ENCODE assay signal across 24 cellular contexts in genomic region chr3:4008205-4008604, GRCh38.
"Had no signal": no experiment of that assay in that cellular context is flagged by ENCODE, and none has a peak within 500 bp of the region (broad histone marks: within the 10 kb centered on the region; RNA-seq: fewer than 3 reads in every experiment).

No MANE protein-coding gene starts in this region.

- ATAC-seq: effector memory CD8-positive, alpha-beta T cell; esophagus mucosa; gastrocnemius medialis; heart right ventricle; left cardiac atrium; left lung; left ventricle myocardium superior; lower lobe of right lung had no signal

- H3K9me3 Mint-ChIP-seq: dendritic cell treated with granulocyte-macrophage colony-stimulating factor and Interleukin-4, amounts not matched to agents 40 ng/mL and 50 ng/mL, for 4 days had no signal

- H3K4me3 Mint-ChIP-seq: dendritic cell treated with granulocyte-macrophage colony-stimulating factor and Interleukin-4, amounts not matched to agents 40 ng/mL and 50 ng/mL, for 4 days; effector memory CD8-positive, alpha-beta T cell; endodermal cell had no signal

- H3K36me3 ChIP-seq: colonic mucosa, esophagus squamous epithelium, gastrocnemius medialis, heart right ventricle, left lung, lower lobe of right lung had no signal

- H3K27ac Mint-ChIP-seq: dendritic cell treated with granulocyte-macrophage colony-stimulating factor and Interleukin-4, amounts not matched to agents 40 ng/mL and 50 ng/mL, for 4 days; effector memory CD8-positive, alpha-beta T cell; endodermal cell had no signal

- DNase-seq: cerebellar nuclear complex; colonic mucosa; cortex of kidney; effector CD8-positive, alpha-beta T cell; effector memory CD8-positive, alpha-beta T cell; endodermal cell; erythroblast; esophagus squamous epithelium; foreskin fibroblast; foreskin melanocyte; gastrocnemius medialis; glutamatergic neuron; head of caudate nucleus; heart right ventricle; hippocampal formation; left cardiac atrium; left lung; left ventricle myocardium superior; lower lobe of right lung; mesenchymal stem cell; midbrain had no signal

- H3K27me3 Mint-ChIP-seq: dendritic cell treated with granulocyte-macrophage colony-stimulating factor and Interleukin-4, amounts not matched to agents 40 ng/mL and 50 ng/mL, for 4 days; effector memory CD8-positive, alpha-beta T cell had no signal

- H3K27ac ChIP-seq: colonic mucosa, epithelial cell of prostate, esophagus squamous epithelium, gastrocnemius medialis, heart right ventricle, left lung, lower lobe of right lung had no signal

- H3K9me3 ChIP-seq: colonic mucosa, esophagus squamous epithelium, gastrocnemius medialis, heart right ventricle, left lung, lower lobe of right lung had no signal

- H3K27me3 ChIP-seq: colonic mucosa, esophagus squamous epithelium, gastrocnemius medialis, heart right ventricle, left lung had no signal

- H3K4me3 ChIP-seq: colonic mucosa, esophagus squamous epithelium, gastrocnemius medialis, heart right ventricle, left lung, lower lobe of right lung had no signal

- H3K4me1 ChIP-seq: colonic mucosa, esophagus squamous epithelium, gastrocnemius medialis, heart right ventricle, left lung, lower lobe of right lung had no signal
